Comparison of ENCODE assay signal across 1 cellular context in the genomic region with DNA sequence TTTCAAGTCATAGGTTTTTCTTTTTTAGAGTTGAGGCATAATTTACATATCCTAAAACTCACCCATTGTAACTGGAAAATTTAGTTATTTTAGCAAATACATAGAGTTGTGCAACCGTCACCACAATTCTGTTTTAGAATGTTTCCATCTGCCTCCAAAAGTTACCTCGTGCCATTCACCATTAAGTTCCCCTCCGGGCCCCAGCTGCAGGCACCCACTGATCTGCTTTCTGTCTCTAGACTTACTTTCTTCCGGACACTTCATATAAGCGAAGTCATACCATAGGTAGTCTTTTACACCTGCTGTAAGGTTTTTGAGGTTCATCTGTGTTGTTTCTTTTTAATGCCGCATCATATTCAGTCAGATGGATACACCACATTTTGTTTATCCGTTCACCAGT.
TF ChIP-seq lines count a peak whose summit lies in the region.

No MANE protein-coding gene starts in this region.

TF ChIP-seq in GM12891, 5 proteins besides CTCF, POLR2A, EP300 and RAD21:
- TF ChIP-seq POLR2AphosphoS5 (IDR thresholded peaks at IDR 0.05; ENCODE audit: low read depth, low read length) = no peak
- no peak for TF ChIP-seq SPI1 (IDR thresholded peaks at IDR 0.05; ENCODE audit: low read depth, low read length)
- TF ChIP-seq TAF1 (IDR thresholded peaks at IDR 0.05; ENCODE audit: low read depth, low read length) = no peak
- TF ChIP-seq PAX5 (IDR thresholded peaks at IDR 0.05; ENCODE audit: insufficient read depth, low read length, severe bottlenecking) = no peak
- TF ChIP-seq POU2F2 (IDR thresholded peaks at IDR 0.05; ENCODE audit: low read depth, low read length) = no peak
TF ChIP-seq in GM12891: peak in this region for 0.
